1 cellular context compared by ENCODE assay signal in genomic region chr2:157233506-157233905, GRCh38.
TF ChIP-seq lines count a peak whose summit lies in the region.

No MANE protein-coding gene starts in this region.

TF ChIP-seq in HepG2, 621 proteins besides CTCF, POLR2A, EP300 and RAD21:
- TF ChIP-seq ZNF44 (CRISPR knock-in tag; IDR thresholded peaks at IDR 0.05) (no peak), ZNF354B (CRISPR knock-in tag; IDR thresholded peaks at IDR 0.05) (no peak), ZNF468 (CRISPR knock-in tag; IDR thresholded peaks at IDR 0.05) (no peak), THYN1 (CRISPR knock-in tag; IDR thresholded peaks at IDR 0.05; ENCODE audit: borderline replicate concordance, low read depth) (no peak), ZNF101 (CRISPR knock-in tag; IDR thresholded peaks at IDR 0.05; ENCODE audit: borderline replicate concordance, low read depth) (no peak), USF2 (IDR thresholded peaks at IDR 0.05; ENCODE audit: low read depth, low read length) (no peak), USF2 (CRISPR knock-in tag; IDR thresholded peaks at IDR 0.05; ENCODE audit: borderline replicate concordance) (no peak), ZNF234 (CRISPR knock-in tag; conservative IDR thresholded peaks at IDR 0.05) (no peak), ADNP (CRISPR knock-in tag; IDR thresholded peaks at IDR 0.05) (no peak), PHF8 (CRISPR knock-in tag; IDR thresholded peaks at IDR 0.05) (no peak), MED1 (CRISPR knock-in tag; IDR thresholded peaks at IDR 0.05) (no peak)
